ENCODE assay signal across 22 cellular contexts in genomic region chr1:16022393-16022792, GRCh38. TPM values are rescaled to one million over a fixed set of nuclear protein-coding genes. Genes with fewer than 3 reads are reported as not detected.
DNase-seq lines count a peak whose midpoint lies in the region; ATAC-seq and TF ChIP-seq lines count a peak whose summit lies in the region.
"Had no signal": no experiment of that assay in that cellular context is flagged by ENCODE, and none has a peak within 500 bp of the region (broad histone marks: within the 10 kb centered on the region; RNA-seq: fewer than 3 reads in every experiment).

No MANE protein-coding gene starts in this region.

- no peak for TF ChIP-seq CTCF in gastroesophageal sphincter (IDR thresholded peaks at IDR 0.05)
- TF ChIP-seq CTCF in osteoblast (IDR thresholded peaks at IDR 0.05; ENCODE audit: extremely low read depth, low read depth, low read length) = no peak

- H3K27me3 ChIP-seq in BLaER1 = no peaks in the 10 kb centered on the region
- H3K27me3 ChIP-seq in gastroesophageal sphincter = no peaks in the 10 kb centered on the region
- no peaks in the 10 kb centered on the region for H3K27me3 ChIP-seq in osteoblast (ENCODE audit: insufficient read depth, low read length)
- H3K27me3 ChIP-seq: MG63, Peyer's patch had no signal

- H3K4me3 ChIP-seq in BLaER1 = no peak overlapping the region
- no peak overlapping the region for H3K4me3 ChIP-seq in gastroesophageal sphincter
- H3K4me3 ChIP-seq in osteoblast (ENCODE audit: insufficient read depth, low read length) = no peak overlapping the region
- H3K4me3 ChIP-seq: MG63, Peyer's patch, SJCRH30 had no signal

- H3K27ac ChIP-seq in BLaER1 (no peak overlapping the region), gastroesophageal sphincter (peak overlapping the region in 3 of 4 donors; percentile 91 to 95 (median 92)), osteoblast (ENCODE audit: low read depth, low read length) (no peak overlapping the region)
- H3K27ac ChIP-seq: Peyer's patch, SJCRH30 had no signal

- H3K9me3 ChIP-seq in BLaER1 = no peaks in the 10 kb centered on the region
- no peaks in the 10 kb centered on the region for H3K9me3 ChIP-seq in gastroesophageal sphincter
- H3K9me3 ChIP-seq in osteoblast (ENCODE audit: low read depth, low read length) = no peaks in the 10 kb centered on the region
- H3K9me3 ChIP-seq: MG63, Peyer's patch, SJCRH30 had no signal

- H3K79me2 ChIP-seq in osteoblast (ENCODE audit: insufficient read depth, low read length) = peaks cover 2% of the 10 kb centered on the region

- no peak overlapping the region for H2AFZ ChIP-seq in osteoblast (ENCODE audit: low read length)

- no peak for TF ChIP-seq POLR2A in gastroesophageal sphincter (IDR thresholded peaks at IDR 0.05)

- in situ Hi-C loops in G401 (cut with HindIII; ENCODE audit: low sequenced_read_pairs) = no loop called here

- H4K20me1 ChIP-seq in BLaER1 = no peaks in the 10 kb centered on the region
- no peaks in the 10 kb centered on the region for H4K20me1 ChIP-seq in osteoblast (ENCODE audit: insufficient read depth, low read length)

- H3K9me3 Mint-ChIP-seq in naive thymus-derived CD8-positive, alpha-beta T cell = no peaks in the 10 kb centered on the region
- H3K9me3 Mint-ChIP-seq: CD14-positive monocyte; CD8-positive, alpha-beta memory T cell had no signal

- H3K4me2 ChIP-seq in BLaER1 (peak overlapping the region; percentile 62), osteoblast (ENCODE audit: insufficient read depth, low read length) (no peak overlapping the region)

- ATAC-seq in gastroesophageal sphincter = no peak
- no peak for ATAC-seq in naive thymus-derived CD8-positive, alpha-beta T cell
- ATAC-seq: SK-N-SH treated with all-trans-retinoic acid at 6 μM for 48 hours had no signal

- no peak for TF ChIP-seq EP300 in gastroesophageal sphincter (IDR thresholded peaks at IDR 0.05)

- no peaks in the 10 kb centered on the region for H3K36me3 Mint-ChIP-seq in naive thymus-derived CD8-positive, alpha-beta T cell
- H3K36me3 Mint-ChIP-seq: CD14-positive monocyte; CD8-positive, alpha-beta memory T cell had no signal

- peaks cover 0 to 7% (median 0%) of the 10 kb centered on the region in 5 donors for H3K27me3 Mint-ChIP-seq in naive thymus-derived CD8-positive, alpha-beta T cell

- POLR2A ChIA-PET in naive thymus-derived CD8-positive, alpha-beta T cell (lab: Charles Lee) = no interaction called here

- peak; percentile 12 for DNase-seq in G401 (ENCODE audit: low spot score)
- peak; percentile 29 for DNase-seq in osteoblast (ENCODE audit: insufficient read length, low spot score, missing footprints)
- no peak for DNase-seq in naive thymus-derived CD8-positive, alpha-beta T cell
- DNase-seq in HK-2 (ENCODE audit: unreplicated experiment) = no peak
- no peak for DNase-seq in NCI-H2081 treated with DMSO at 0.1 percent for 48 hours (lab: John Stamatoyannopoulos, UW)
- DNase-seq in DMS153 treated with DMSO at 0.1 percent for 48 hours (lab: John Stamatoyannopoulos, UW; ENCODE audit: unreplicated experiment) = no peak
- DNase-seq: CD8-positive, alpha-beta memory T cell; DMS 273 treated with DMSO at 0.1 percent for 48 hours; KG1; MG63; NCI-H1105 treated with DMSO at 0.1 percent for 48 hours; NCI-H2029; NCI-H2227 treated with DMSO at 0.1 percent for 48 hours; NCI-H69; Peyer's patch; SJCRH30 had no signal

- H3K4me1 Mint-ChIP-seq in naive thymus-derived CD8-positive, alpha-beta T cell = peaks cover 0 to 3% (median 2%) of the 10 kb centered on the region in 4 donors
- H3K4me1 Mint-ChIP-seq: CD8-positive, alpha-beta memory T cell had no signal

- H3K9ac ChIP-seq in BLaER1 = no peak overlapping the region

- H3K4me1 ChIP-seq in BLaER1 (peaks cover 77% of the 10 kb centered on the region), gastroesophageal sphincter (peaks cover 18 to 62% (median 35%) of the 10 kb centered on the region in 3 donors), osteoblast (ENCODE audit: insufficient read depth, low read length) (peaks cover 33% of the 10 kb centered on the region)

- H3K4me3 Mint-ChIP-seq in naive thymus-derived CD8-positive, alpha-beta T cell = no peak overlapping the region
- H3K4me3 Mint-ChIP-seq: CD8-positive, alpha-beta memory T cell had no signal

- WGBS in gastroesophageal sphincter (ENCODE audit: low coverage in 1 of 2), 2 donors = 67 to 100% methylated on average over 1 to 5 of the region's 11 CpGs

- H3K36me3 ChIP-seq in BLaER1 (no peaks in the 10 kb centered on the region), gastroesophageal sphincter (no peaks in the 10 kb centered on the region), osteoblast (ENCODE audit: insufficient read depth, low read length) (no peaks in the 10 kb centered on the region)
- H3K36me3 ChIP-seq: MG63, Peyer's patch, SJCRH30 had no signal

- H3K27ac Mint-ChIP-seq in naive thymus-derived CD8-positive, alpha-beta T cell = no peak overlapping the region
- H3K27ac Mint-ChIP-seq: CD8-positive, alpha-beta memory T cell had no signal

RNA-seq across cellular contexts. Expression of gene CLCNKA, which starts 0.6 kb away (rescaled TPM):
- 0.31 and 1.1 TPM in 2 replicates for total RNA-seq in G401 (2014; rRNA removed; shearing (Covaris generic))
- total RNA-seq in gastroesophageal sphincter (1 to 10 TPM in 1 of 4 donors, under 1 TPM in 2, not detected in 1; 0.08 to 3.0 (median 0.20) TPM), osteoblast (not detected in 2 replicates)
- total RNA-seq in naive thymus-derived CD8-positive, alpha-beta T cell = not detected
- polyA plus RNA-seq in naive thymus-derived CD8-positive, alpha-beta T cell = not detected
- total RNA-seq: A673; CD8-positive, alpha-beta memory T cell; OCI-LY7 had no signal
- polyA plus RNA-seq: CD14-positive monocyte; CD8-positive, alpha-beta memory T cell had no signal

RNA-seq across cellular contexts. Expression of gene HSPB7, which starts 4.5 kb away (rescaled TPM):
- total RNA-seq in G401 (2014; rRNA removed; shearing (Covaris generic)) = 3.2 and 7.1 TPM in 2 replicates
- total RNA-seq in gastroesophageal sphincter = 100 to 1,000 TPM; 143 to 505 (median 229) TPM
- 4.1 and 6.9 TPM in 2 replicates for total RNA-seq in osteoblast
- not detected for total RNA-seq in naive thymus-derived CD8-positive, alpha-beta T cell
- polyA plus RNA-seq in naive thymus-derived CD8-positive, alpha-beta T cell = not detected
- total RNA-seq: A673; CD8-positive, alpha-beta memory T cell; OCI-LY7 had no signal
- polyA plus RNA-seq: CD14-positive monocyte; CD8-positive, alpha-beta memory T cell had no signal

RNA-seq across cellular contexts. Expression of gene SRARP, which starts 18.4 kb away (rescaled TPM):
- total RNA-seq in G401 (2014; rRNA removed; shearing (Covaris generic)) = not detected in 2 replicates
- total RNA-seq in gastroesophageal sphincter (not detected), osteoblast (not detected in 2 replicates)
- total RNA-seq in naive thymus-derived CD8-positive, alpha-beta T cell = not detected
- not detected for polyA plus RNA-seq in naive thymus-derived CD8-positive, alpha-beta T cell
- total RNA-seq: A673; CD8-positive, alpha-beta memory T cell; OCI-LY7; Peyer's patch; SJCRH30 had no signal
- polyA plus RNA-seq: CD14-positive monocyte; CD8-positive, alpha-beta memory T cell had no signal

RNA-seq across cellular contexts. Expression of gene CLCNKB, which starts 21.2 kb away (rescaled TPM):
- 1.3 TPM in 1 of 2 replicates, not detected in the other for total RNA-seq in G401 (2014; rRNA removed; shearing (Covaris generic))
- total RNA-seq in gastroesophageal sphincter (1 to 10 TPM in 2 of 4 donors, under 1 TPM in 2; 0.20 to 1.9 (median 0.82) TPM), osteoblast (0.29 and 0.36 TPM in 2 replicates)
- total RNA-seq in naive thymus-derived CD8-positive, alpha-beta T cell = not detected
- polyA plus RNA-seq in naive thymus-derived CD8-positive, alpha-beta T cell = not detected
- total RNA-seq: CD8-positive, alpha-beta memory T cell; OCI-LY7; Peyer's patch; SJCRH30 had no signal
- polyA plus RNA-seq: CD14-positive monocyte; CD8-positive, alpha-beta memory T cell had no signal

RNA-seq across cellular contexts. Expression of gene ZBTB17, which starts 46.5 kb away (rescaled TPM):
- total RNA-seq in G401 (2014; rRNA removed; shearing (Covaris generic)) = 32.8 and 43.4 TPM in 2 replicates
- total RNA-seq in gastroesophageal sphincter = 10 to 100 TPM; 24.0 to 65.7 (median 29.0) TPM
- total RNA-seq in osteoblast = 25.0 and 29.7 TPM in 2 replicates
- 10 to 100 TPM; 49.3 to 58.1 TPM for total RNA-seq in naive thymus-derived CD8-positive, alpha-beta T cell
- 10 to 100 TPM; 10.2 to 23.3 (median 11.1) TPM for polyA plus RNA-seq in naive thymus-derived CD8-positive, alpha-beta T cell

Comparison
In these comparisons a context has a peak if more than half of its experiments do, and no peak if none do; other contexts are left out.
1. H3K27ac ChIP-seq: peak in gastroesophageal sphincter (3 of 4); none in BLaER1 (single experiment) and osteoblast (single experiment).
2. DNase-seq: peak in G401 (single experiment) and osteoblast (single experiment); none in naive thymus-derived CD8-positive, alpha-beta T cell (0 of 10), HK-2 (single experiment), NCI-H2081 treated with DMSO at 0.1 percent for 48 hours (single experiment) and DMS153 treated with DMSO at 0.1 percent for 48 hours (single experiment).
3. RNA of gene HSPB7, which starts 4.5 kb away (total RNA-seq): 143 to 505 TPM in gastroesophageal sphincter; 3.2 to 7.1 TPM in G401, 4.1 to 6.9 TPM in osteoblast and not detected in naive thymus-derived CD8-positive, alpha-beta T cell; every median in the first group is over 10 times any median in the second.